13 cellular contexts compared by ENCODE assay signal in the genomic region with DNA sequence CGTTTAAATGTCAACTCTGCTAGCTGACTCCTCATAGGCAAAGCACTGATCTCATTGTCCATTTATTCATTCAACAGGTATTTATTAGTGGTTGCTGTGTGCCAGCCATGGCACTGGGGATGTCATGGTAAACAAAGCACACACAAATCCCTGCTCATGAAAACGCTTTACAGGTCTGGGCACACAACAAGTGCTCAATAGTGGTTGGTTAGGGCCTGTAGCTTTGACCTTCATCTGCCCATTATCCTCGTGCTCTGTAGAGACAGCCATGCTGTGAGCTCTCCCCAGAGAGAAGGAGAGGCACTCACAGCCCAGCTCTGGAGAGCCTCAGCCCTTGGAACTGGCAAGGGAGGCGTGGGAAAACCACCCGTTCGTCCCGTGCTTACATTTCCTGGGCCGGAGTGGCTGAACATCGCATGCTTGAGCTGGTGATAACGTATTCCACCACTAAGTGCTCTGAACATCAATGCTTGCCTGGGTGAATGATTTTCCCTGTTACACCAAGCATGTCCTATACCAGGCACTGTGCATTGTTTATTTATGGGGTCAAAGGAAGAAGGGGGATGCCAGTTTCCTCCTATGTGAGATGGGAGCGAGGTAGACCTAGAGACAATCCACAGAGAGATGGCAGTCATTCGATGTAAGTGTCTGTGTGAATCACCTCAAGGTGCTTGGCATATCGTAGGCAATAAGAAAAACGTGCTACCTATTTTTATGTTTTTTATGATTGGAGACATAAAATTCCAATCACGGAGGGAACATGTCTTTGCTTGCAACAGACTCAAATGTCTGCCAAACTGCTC.
DNase-seq lines count a peak whose midpoint lies in the region; ATAC-seq and TF ChIP-seq lines count a peak whose summit lies in the region.
"Had no signal": no experiment of that assay in that cellular context is flagged by ENCODE, and none has a peak within 500 bp of the region (broad histone marks: within the 10 kb centered on the region; RNA-seq: fewer than 3 reads in every experiment).

No MANE protein-coding gene starts in this region.

- no peak for TF ChIP-seq CTCF in RWPE2 (IDR thresholded peaks at IDR 0.05; ENCODE audit: poor library complexity, severe bottlenecking)
- no peak for TF ChIP-seq CTCF in epithelial cell of esophagus (IDR thresholded peaks at IDR 0.05; ENCODE audit: insufficient read depth, low read depth, low read length, missing control alignments)
- no peak for TF ChIP-seq CTCF in mesothelial cell of epicardium (IDR thresholded peaks at IDR 0.05; ENCODE audit: unreplicated experiment)
- no peak for TF ChIP-seq CTCF in thyroid gland (IDR thresholded peaks at IDR 0.05)

- peak; percentile 65 for ATAC-seq in RWPE2 (ENCODE audit: low read depth)
- ATAC-seq: CD8-positive, alpha-beta T cell had no signal

- no peak for TF ChIP-seq POLR2A in thyroid gland (IDR thresholded peaks at IDR 0.05)

- peak overlapping the region; percentile 88 for H3K27ac Mint-ChIP-seq in mesothelial cell of epicardium
- H3K27ac Mint-ChIP-seq in activated CD4-positive, alpha-beta T cell treated with anti-CD3 and anti-CD28 coated beads, Interleukin-2, amount 10 ng/mL, durations not matched to agents 24 days and 14 days: no peak overlapping the region
- H3K27ac Mint-ChIP-seq: CD8-positive, alpha-beta T cell; GM23338 had no signal

- no peak for DNase-seq in RWPE2 (ENCODE audit: low spot score)
- DNase-seq in epithelial cell of esophagus (ENCODE audit: low read depth): peak; percentile 79
- no peak for DNase-seq in mesothelial cell of epicardium (ENCODE audit: low spot score in 2 of 2, unreplicated experiment in 2 of 2)
- peak; percentile 80 to 82 for DNase-seq in thyroid gland
- no peak for DNase-seq in activated gamma-delta T cell (lab: John Stamatoyannopoulos, UW)
- DNase-seq in activated CD4-positive, alpha-beta T cell treated with anti-CD3 and anti-CD28 coated beads, Interleukin-2, amount 10 ng/mL, durations not matched to agents 24 days and 14 days: no peak
- DNase-seq in stimulated activated naive CD4-positive, alpha-beta T cell treated with Interleukin-2 at 50 U/mL for 16 hours (lab: John Stamatoyannopoulos, UW): no peak
- DNase-seq: CD8-positive, alpha-beta T cell; NCI-H1048; NCI-H1694 treated with DMSO at 0.1 percent for 48 hours; NCI-H2171 treated with DMSO at 0.1 percent for 48 hours; NCI-H510A had no signal

- H3K27me3 ChIP-seq in RWPE2 (ENCODE audit: insufficient read depth, poor library complexity, severe bottlenecking) (no peaks in the 10 kb centered on the region), thyroid gland (no peaks in the 10 kb centered on the region)

- H3K9me3 Mint-ChIP-seq in mesothelial cell of epicardium: peaks cover 5% of the 10 kb centered on the region
- no peaks in the 10 kb centered on the region for H3K9me3 Mint-ChIP-seq in activated CD4-positive, alpha-beta T cell treated with anti-CD3 and anti-CD28 coated beads, Interleukin-2, amount 10 ng/mL, durations not matched to agents 24 days and 14 days
- H3K9me3 Mint-ChIP-seq: CD8-positive, alpha-beta T cell; GM23338 had no signal

- no peak overlapping the region for H3K4me3 Mint-ChIP-seq in mesothelial cell of epicardium
- no peak overlapping the region for H3K4me3 Mint-ChIP-seq in activated CD4-positive, alpha-beta T cell treated with anti-CD3 and anti-CD28 coated beads, Interleukin-2, amount 10 ng/mL, durations not matched to agents 24 days and 14 days
- H3K4me3 Mint-ChIP-seq: CD8-positive, alpha-beta T cell; GM23338 had no signal

- WGBS in thyroid gland, 2 donors: 43 to 44% methylated on average over 14 to 15 of the region's 15 CpGs

- peaks cover 3% of the 10 kb centered on the region for H3K36me3 Mint-ChIP-seq in mesothelial cell of epicardium
- H3K36me3 Mint-ChIP-seq in activated CD4-positive, alpha-beta T cell treated with anti-CD3 and anti-CD28 coated beads, Interleukin-2, amount 10 ng/mL, durations not matched to agents 24 days and 14 days (ENCODE audit: low read depth): no peaks in the 10 kb centered on the region
- H3K36me3 Mint-ChIP-seq: CD8-positive, alpha-beta T cell had no signal

- intact Hi-C loops in thyroid gland (cut with DNase I): no loop called here
- intact Hi-C loops in activated CD4-positive, alpha-beta T cell treated with anti-CD3 and anti-CD28 coated beads, Interleukin-2, amount 10 ng/mL, durations not matched to agents 24 days and 14 days (cut with micrococcal nuclease): no loop called here

- peaks cover 39% of the 10 kb centered on the region for H3K4me1 Mint-ChIP-seq in mesothelial cell of epicardium
- no peaks in the 10 kb centered on the region for H3K4me1 Mint-ChIP-seq in activated CD4-positive, alpha-beta T cell treated with anti-CD3 and anti-CD28 coated beads, Interleukin-2, amount 10 ng/mL, durations not matched to agents 24 days and 14 days

- no peaks in the 10 kb centered on the region for H3K36me3 ChIP-seq in RWPE2 (ENCODE audit: low read depth)
- H3K36me3 ChIP-seq in thyroid gland: no peaks in the 10 kb centered on the region

- no peak overlapping the region for H3K4me3 ChIP-seq in RWPE2 (ENCODE audit: severe bottlenecking)
- no peak overlapping the region for H3K4me3 ChIP-seq in epithelial cell of esophagus (ENCODE audit: low read length)
- H3K4me3 ChIP-seq in thyroid gland (replicated peaks in 1 of 3): no peak overlapping the region
- H3K4me3 ChIP-seq: GM23338 had no signal

- peak overlapping the region; percentile 14 for H3K27ac ChIP-seq in RWPE2 (ENCODE audit: poor library complexity, severe bottlenecking)
- H3K27ac ChIP-seq in thyroid gland: no peak overlapping the region

- H3K4me1 ChIP-seq in RWPE2 (ENCODE audit: insufficient read depth, poor library complexity, severe bottlenecking) (peaks cover 19% of the 10 kb centered on the region), thyroid gland (peaks cover 4 to 20% of the 10 kb centered on the region in 2 donors)

- H3K9me3 ChIP-seq in RWPE2 (ENCODE audit: severe bottlenecking): no peaks in the 10 kb centered on the region
- no peaks in the 10 kb centered on the region for H3K9me3 ChIP-seq in thyroid gland

- H3K27me3 Mint-ChIP-seq in mesothelial cell of epicardium (ENCODE audit: low read depth): no peaks in the 10 kb centered on the region
- no peaks in the 10 kb centered on the region for H3K27me3 Mint-ChIP-seq in activated CD4-positive, alpha-beta T cell treated with anti-CD3 and anti-CD28 coated beads, Interleukin-2, amount 10 ng/mL, durations not matched to agents 24 days and 14 days

Comparison
In these comparisons a context has a peak if more than half of its experiments do, and no peak if none do; other contexts are left out.
1. DNase-seq: peak in epithelial cell of esophagus (single experiment) and thyroid gland (2 of 2); none in RWPE2 (single experiment), mesothelial cell of epicardium (0 of 2), activated gamma-delta T cell (single experiment), activated CD4-positive, alpha-beta T cell treated with anti-CD3 and anti-CD28 coated beads, Interleukin-2, amount 10 ng/mL, durations not matched to agents 24 days and 14 days (single experiment) and stimulated activated naive CD4-positive, alpha-beta T cell treated with Interleukin-2 at 50 U/mL for 16 hours (single experiment).